ENCODE assay signal across 1 cellular context in the genomic region with DNA sequence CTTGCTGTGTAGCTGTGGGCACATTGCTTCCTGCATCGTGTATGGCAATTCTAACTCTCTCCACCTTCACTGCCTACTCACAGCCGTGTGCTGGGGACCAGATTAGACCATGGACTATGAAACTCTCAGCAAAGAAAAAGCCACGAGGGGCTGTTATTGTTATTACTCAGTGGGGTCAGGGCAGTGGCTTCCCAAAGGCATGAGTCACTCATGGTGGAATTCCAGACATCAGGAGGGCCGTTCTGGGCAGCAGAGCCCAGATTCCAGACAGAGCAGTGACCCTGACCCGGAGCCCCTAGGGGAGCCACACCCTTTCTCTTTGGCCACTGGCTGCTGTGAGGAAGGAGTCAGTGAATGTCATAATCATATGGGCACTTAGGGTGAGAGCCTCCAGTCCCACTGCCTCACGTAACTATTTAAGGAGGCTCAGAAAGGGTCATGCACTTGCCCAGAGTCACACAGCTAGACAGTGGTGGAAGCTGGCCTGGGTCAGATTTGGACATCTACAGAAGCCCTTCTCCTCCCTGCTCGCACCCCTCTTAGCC.
TF ChIP-seq lines count a peak whose summit lies in the region.

No MANE protein-coding gene starts in this region.

TF ChIP-seq in HepG2, 621 proteins besides CTCF, POLR2A, EP300 and RAD21 (continued from another document and continues in another):
- TF ChIP-seq SKI (IDR thresholded peaks at IDR 0.05; ENCODE audit: partially characterized antibody) (peak; percentile 99), HMG20A (CRISPR knock-in tag; IDR thresholded peaks at IDR 0.05; ENCODE audit: borderline replicate concordance) (peak; percentile 89), HNF4G (IDR thresholded peaks at IDR 0.05; ENCODE audit: borderline replicate concordance, low read depth, low read length) (peak; percentile 31; the same call in 1 of the 2 replicates), HNF4G (CRISPR knock-in tag; IDR thresholded peaks at IDR 0.05; ENCODE audit: borderline replicate concordance, low read depth) (no peak), ZNF780A (CRISPR knock-in tag; IDR thresholded peaks at IDR 0.05) (no peak), ZSCAN29 (CRISPR knock-in tag; conservative IDR thresholded peaks at IDR 0.05) (no peak), SIX1 (CRISPR knock-in tag; IDR thresholded peaks at IDR 0.05; ENCODE audit: borderline replicate concordance) (no peak), CBFB (CRISPR knock-in tag; IDR thresholded peaks at IDR 0.05) (no peak), NFE2 (CRISPR knock-in tag; IDR thresholded peaks at IDR 0.05) (no peak), NFE2L1 (CRISPR knock-in tag; IDR thresholded peaks at IDR 0.05; ENCODE audit: borderline replicate concordance) (no peak), KLF6 (CRISPR knock-in tag; IDR thresholded peaks at IDR 0.05) (peak; percentile 69; the same call in 1 of the 2 replicates), KAT8 (CRISPR knock-in tag; IDR thresholded peaks at IDR 0.05) (peak; percentile 71), ZNF766 (CRISPR knock-in tag; IDR thresholded peaks at IDR 0.05; ENCODE audit: borderline replicate concordance) (no peak), ZNF614 (CRISPR knock-in tag; IDR thresholded peaks at IDR 0.05; ENCODE audit: borderline replicate concordance) (peak; percentile 56; the same call in 1 of the 2 replicates), LCORL (IDR thresholded peaks at IDR 0.05) (no peak), LCORL (CRISPR knock-in tag; IDR thresholded peaks at IDR 0.05) (peak; percentile 93), HOXA3 (CRISPR knock-in tag; IDR thresholded peaks at IDR 0.05) (peak; percentile 28; the same call in 1 of the 2 replicates), GATAD1 (CRISPR knock-in tag; IDR thresholded peaks at IDR 0.05) (peak; percentile 63), SPEN (CRISPR knock-in tag; IDR thresholded peaks at IDR 0.05; ENCODE audit: low read depth) (no peak), MIXL1 (CRISPR knock-in tag; IDR thresholded peaks at IDR 0.05) (peak; percentile 66; the same call in 1 of the 2 replicates), DNMT1 (CRISPR knock-in tag; IDR thresholded peaks at IDR 0.05) (no peak), ZMYM3 (CRISPR knock-in tag; IDR thresholded peaks at IDR 0.05) (peak; percentile 91), PHF8 (CRISPR knock-in tag; IDR thresholded peaks at IDR 0.05) (no peak), ZNF326 (CRISPR knock-in tag; IDR thresholded peaks at IDR 0.05; ENCODE audit: borderline replicate concordance) (no peak), IRF2 (CRISPR knock-in tag; IDR thresholded peaks at IDR 0.05) (peak; percentile 73; the same call in 1 of the 2 replicates), ZFYVE20 (CRISPR knock-in tag; IDR thresholded peaks at IDR 0.05; ENCODE audit: borderline replicate concordance, low read depth) (no peak), NCOA5 (CRISPR knock-in tag; IDR thresholded peaks at IDR 0.05) (no peak), DNMT3B (CRISPR knock-in tag; conservative IDR thresholded peaks at IDR 0.05) (peak; percentile 77; the same call in 1 of the 2 replicates), ATF7 (IDR thresholded peaks at IDR 0.05) (peak; percentile 14; the same call in 1 of the 2 replicates), ATF7 (CRISPR knock-in tag; IDR thresholded peaks at IDR 0.05) (no peak), ZNF556 (CRISPR knock-in tag; IDR thresholded peaks at IDR 0.05; ENCODE audit: borderline replicate concordance) (no peak), ZNF549 (CRISPR knock-in tag; IDR thresholded peaks at IDR 0.05) (no peak)
- TF ChIP-seq, protein P1, sequence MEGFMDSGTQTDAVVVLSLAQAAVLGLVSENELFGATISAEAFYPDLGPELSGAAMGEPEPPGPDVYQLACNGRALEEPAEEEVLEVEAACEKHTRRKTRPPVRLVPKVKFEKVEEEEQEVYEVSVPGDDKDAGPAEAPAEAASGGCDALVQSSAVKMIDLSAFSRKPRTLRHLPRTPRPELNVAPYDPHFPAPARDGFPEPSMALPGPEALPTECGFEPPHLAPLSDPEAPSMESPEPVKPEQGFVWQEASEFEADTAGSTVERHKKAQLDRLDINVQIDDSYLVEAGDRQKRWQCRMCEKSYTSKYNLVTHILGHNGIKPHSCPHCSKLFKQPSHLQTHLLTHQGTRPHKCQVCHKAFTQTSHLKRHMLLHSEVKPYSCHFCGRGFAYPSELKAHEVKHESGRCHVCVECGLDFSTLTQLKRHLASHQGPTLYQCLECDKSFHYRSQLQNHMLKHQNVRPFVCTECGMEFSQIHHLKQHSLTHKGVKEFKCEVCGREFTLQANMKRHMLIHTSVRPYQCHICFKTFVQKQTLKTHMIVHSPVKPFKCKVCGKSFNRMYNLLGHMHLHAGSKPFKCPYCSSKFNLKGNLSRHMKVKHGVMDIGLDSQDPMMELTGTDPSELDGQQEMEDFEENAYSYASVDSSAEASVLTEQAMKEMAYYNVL (CRISPR knock-in tag; IDR thresholded peaks at IDR 0.05; ENCODE audit: borderline replicate concordance): no peak
- TF ChIP-seq, protein P2, sequence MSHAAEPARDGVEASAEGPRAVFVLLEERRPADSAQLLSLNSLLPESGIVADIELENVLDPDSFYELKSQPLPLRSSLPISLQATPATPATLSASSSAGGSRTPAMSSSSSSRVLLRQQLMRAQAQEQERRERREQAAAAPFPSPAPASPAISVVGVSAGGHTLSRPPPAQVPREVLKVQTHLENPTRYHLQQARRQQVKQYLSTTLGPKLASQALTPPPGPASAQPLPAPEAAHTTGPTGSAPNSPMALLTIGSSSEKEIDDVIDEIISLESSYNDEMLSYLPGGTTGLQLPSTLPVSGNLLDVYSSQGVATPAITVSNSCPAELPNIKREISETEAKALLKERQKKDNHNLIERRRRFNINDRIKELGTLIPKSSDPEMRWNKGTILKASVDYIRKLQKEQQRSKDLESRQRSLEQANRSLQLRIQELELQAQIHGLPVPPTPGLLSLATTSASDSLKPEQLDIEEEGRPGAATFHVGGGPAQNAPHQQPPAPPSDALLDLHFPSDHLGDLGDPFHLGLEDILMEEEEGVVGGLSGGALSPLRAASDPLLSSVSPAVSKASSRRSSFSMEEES (CRISPR knock-in tag; IDR thresholded peaks at IDR 0.05): peak; percentile 91
- TF ChIP-seq, protein P3, sequence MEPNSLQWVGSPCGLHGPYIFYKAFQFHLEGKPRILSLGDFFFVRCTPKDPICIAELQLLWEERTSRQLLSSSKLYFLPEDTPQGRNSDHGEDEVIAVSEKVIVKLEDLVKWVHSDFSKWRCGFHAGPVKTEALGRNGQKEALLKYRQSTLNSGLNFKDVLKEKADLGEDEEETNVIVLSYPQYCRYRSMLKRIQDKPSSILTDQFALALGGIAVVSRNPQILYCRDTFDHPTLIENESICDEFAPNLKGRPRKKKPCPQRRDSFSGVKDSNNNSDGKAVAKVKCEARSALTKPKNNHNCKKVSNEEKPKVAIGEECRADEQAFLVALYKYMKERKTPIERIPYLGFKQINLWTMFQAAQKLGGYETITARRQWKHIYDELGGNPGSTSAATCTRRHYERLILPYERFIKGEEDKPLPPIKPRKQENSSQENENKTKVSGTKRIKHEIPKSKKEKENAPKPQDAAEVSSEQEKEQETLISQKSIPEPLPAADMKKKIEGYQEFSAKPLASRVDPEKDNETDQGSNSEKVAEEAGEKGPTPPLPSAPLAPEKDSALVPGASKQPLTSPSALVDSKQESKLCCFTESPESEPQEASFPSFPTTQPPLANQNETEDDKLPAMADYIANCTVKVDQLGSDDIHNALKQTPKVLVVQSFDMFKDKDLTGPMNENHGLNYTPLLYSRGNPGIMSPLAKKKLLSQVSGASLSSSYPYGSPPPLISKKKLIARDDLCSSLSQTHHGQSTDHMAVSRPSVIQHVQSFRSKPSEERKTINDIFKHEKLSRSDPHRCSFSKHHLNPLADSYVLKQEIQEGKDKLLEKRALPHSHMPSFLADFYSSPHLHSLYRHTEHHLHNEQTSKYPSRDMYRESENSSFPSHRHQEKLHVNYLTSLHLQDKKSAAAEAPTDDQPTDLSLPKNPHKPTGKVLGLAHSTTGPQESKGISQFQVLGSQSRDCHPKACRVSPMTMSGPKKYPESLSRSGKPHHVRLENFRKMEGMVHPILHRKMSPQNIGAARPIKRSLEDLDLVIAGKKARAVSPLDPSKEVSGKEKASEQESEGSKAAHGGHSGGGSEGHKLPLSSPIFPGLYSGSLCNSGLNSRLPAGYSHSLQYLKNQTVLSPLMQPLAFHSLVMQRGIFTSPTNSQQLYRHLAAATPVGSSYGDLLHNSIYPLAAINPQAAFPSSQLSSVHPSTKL (CRISPR knock-in tag; IDR thresholded peaks at IDR 0.05): peak; percentile 96
- TF ChIP-seq, protein P4, sequence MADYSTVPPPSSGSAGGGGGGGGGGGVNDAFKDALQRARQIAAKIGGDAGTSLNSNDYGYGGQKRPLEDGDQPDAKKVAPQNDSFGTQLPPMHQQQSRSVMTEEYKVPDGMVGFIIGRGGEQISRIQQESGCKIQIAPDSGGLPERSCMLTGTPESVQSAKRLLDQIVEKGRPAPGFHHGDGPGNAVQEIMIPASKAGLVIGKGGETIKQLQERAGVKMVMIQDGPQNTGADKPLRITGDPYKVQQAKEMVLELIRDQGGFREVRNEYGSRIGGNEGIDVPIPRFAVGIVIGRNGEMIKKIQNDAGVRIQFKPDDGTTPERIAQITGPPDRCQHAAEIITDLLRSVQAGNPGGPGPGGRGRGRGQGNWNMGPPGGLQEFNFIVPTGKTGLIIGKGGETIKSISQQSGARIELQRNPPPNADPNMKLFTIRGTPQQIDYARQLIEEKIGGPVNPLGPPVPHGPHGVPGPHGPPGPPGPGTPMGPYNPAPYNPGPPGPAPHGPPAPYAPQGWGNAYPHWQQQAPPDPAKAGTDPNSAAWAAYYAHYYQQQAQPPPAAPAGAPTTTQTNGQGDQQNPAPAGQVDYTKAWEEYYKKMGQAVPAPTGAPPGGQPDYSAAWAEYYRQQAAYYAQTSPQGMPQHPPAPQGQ (CRISPR knock-in tag; IDR thresholded peaks at IDR 0.05; ENCODE audit: borderline replicate concordance): no peak
- TF ChIP-seq, protein P5, sequence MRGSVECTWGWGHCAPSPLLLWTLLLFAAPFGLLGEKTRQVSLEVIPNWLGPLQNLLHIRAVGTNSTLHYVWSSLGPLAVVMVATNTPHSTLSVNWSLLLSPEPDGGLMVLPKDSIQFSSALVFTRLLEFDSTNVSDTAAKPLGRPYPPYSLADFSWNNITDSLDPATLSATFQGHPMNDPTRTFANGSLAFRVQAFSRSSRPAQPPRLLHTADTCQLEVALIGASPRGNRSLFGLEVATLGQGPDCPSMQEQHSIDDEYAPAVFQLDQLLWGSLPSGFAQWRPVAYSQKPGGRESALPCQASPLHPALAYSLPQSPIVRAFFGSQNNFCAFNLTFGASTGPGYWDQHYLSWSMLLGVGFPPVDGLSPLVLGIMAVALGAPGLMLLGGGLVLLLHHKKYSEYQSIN (CRISPR knock-in tag; IDR thresholded peaks at IDR 0.05; ENCODE audit: borderline replicate concordance): no peak
- TF ChIP-seq, protein P6, sequence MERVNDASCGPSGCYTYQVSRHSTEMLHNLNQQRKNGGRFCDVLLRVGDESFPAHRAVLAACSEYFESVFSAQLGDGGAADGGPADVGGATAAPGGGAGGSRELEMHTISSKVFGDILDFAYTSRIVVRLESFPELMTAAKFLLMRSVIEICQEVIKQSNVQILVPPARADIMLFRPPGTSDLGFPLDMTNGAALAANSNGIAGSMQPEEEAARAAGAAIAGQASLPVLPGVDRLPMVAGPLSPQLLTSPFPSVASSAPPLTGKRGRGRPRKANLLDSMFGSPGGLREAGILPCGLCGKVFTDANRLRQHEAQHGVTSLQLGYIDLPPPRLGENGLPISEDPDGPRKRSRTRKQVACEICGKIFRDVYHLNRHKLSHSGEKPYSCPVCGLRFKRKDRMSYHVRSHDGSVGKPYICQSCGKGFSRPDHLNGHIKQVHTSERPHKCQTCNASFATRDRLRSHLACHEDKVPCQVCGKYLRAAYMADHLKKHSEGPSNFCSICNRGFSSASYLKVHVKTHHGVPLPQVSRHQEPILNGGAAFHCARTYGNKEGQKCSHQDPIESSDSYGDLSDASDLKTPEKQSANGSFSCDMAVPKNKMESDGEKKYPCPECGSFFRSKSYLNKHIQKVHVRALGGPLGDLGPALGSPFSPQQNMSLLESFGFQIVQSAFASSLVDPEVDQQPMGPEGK (CRISPR knock-in tag; IDR thresholded peaks at IDR 0.05): peak; percentile 52; the same call in 1 of the 2 replicates
- TF ChIP-seq, protein P7, sequence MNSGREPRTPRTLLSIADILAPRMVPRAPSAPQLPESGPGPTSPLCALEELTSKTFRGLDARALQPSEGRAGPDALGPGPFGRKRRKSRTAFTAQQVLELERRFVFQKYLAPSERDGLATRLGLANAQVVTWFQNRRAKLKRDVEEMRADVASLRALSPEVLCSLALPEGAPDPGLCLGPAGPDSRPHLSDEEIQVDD (CRISPR knock-in tag; IDR thresholded peaks at IDR 0.05; ENCODE audit: borderline replicate concordance): no peak
- TF ChIP-seq, protein P8, sequence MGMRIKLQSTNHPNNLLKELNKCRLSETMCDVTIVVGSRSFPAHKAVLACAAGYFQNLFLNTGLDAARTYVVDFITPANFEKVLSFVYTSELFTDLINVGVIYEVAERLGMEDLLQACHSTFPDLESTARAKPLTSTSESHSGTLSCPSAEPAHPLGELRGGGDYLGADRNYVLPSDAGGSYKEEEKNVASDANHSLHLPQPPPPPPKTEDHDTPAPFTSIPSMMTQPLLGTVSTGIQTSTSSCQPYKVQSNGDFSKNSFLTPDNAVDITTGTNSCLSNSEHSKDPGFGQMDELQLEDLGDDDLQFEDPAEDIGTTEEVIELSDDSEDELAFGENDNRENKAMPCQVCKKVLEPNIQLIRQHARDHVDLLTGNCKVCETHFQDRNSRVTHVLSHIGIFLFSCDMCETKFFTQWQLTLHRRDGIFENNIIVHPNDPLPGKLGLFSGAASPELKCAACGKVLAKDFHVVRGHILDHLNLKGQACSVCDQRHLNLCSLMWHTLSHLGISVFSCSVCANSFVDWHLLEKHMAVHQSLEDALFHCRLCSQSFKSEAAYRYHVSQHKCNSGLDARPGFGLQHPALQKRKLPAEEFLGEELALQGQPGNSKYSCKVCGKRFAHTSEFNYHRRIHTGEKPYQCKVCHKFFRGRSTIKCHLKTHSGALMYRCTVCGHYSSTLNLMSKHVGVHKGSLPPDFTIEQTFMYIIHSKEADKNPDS (CRISPR knock-in tag; IDR thresholded peaks at IDR 0.05): no peak
